10 cellular contexts compared by ENCODE assay signal in genomic region chr14:31084385-31084784, GRCh38. TPM values are rescaled to one million over a fixed set of nuclear protein-coding genes. Genes with fewer than 3 reads are reported as not detected.
DNase-seq lines count a peak whose midpoint lies in the region; ATAC-seq, FAIRE-seq and TF ChIP-seq lines count a peak whose summit lies in the region.
"Had no signal": no experiment of that assay in that cellular context is flagged by ENCODE, and none has a peak within 500 bp of the region (broad histone marks: within the 10 kb centered on the region; RNA-seq: fewer than 3 reads in every experiment).

No MANE protein-coding gene starts in this region.

- H3K9me3 ChIP-seq in HEK293 (ENCODE audit: control insufficient read depth, insufficient read depth, low read depth, low read length) (no peaks in the 10 kb centered on the region), Karpas-422 (ENCODE audit: low read length) (no peaks in the 10 kb centered on the region)
- H3K9me3 ChIP-seq: transverse colon had no signal

- peak; percentile 85 for ATAC-seq in GM18907 (IDR thresholded peaks at IDR 0.05; ENCODE audit: unreplicated experiment)
- ATAC-seq in activated CD4-positive, CD25-positive, alpha-beta regulatory T cell treated with anti-CD3 and anti-CD28 coated beads, Interleukin-2, amount 50 U/mL, for 24 hours, result no peak

- H3K36me3 ChIP-seq in HEK293 (ENCODE audit: control insufficient read depth in 2 of 2, insufficient read depth in 1 of 2, low read length in 2 of 2), result no peaks in the 10 kb centered on the region; a peak in 1 of 3 replicates
- H3K36me3 ChIP-seq in Karpas-422 (ENCODE audit: insufficient read depth, low read length), result no peaks in the 10 kb centered on the region
- H3K36me3 ChIP-seq: transverse colon had no signal

- CTCF ChIA-PET in HEK293 (lab: Yijun Ruan, JAX), result interaction anchor here (0.7 kb wide), 1 partner anchor 105 kb away, joined by 3 read pairs; no protein-coding TSS in a partner anchor

- peak overlapping the region; percentile 57 for H3K9ac ChIP-seq in Karpas-422 (ENCODE audit: low read length)

- no peaks in the 10 kb centered on the region for H3K27me3 Mint-ChIP-seq in nephron progenitor cell (ENCODE audit: low read depth, poor library complexity)
- no peaks in the 10 kb centered on the region for H3K27me3 Mint-ChIP-seq in activated T-helper 2 cell treated with anti-CD3 and anti-CD28 coated beads, Interferon-gamma antibody, Interleukin-2, Interleukin-4, amounts not matched to agents 10 μg/mL and 5 μg/mL and 100 μg/mL, durations not matched to agents 14 hours and 24 hours and 36 hours (ENCODE audit: low read depth)

- FAIRE-seq in D721Med (lab: Jason Lieb, UNC), result no peak

- no peak overlapping the region for H3K4me3 Mint-ChIP-seq in nephron progenitor cell
- no peak overlapping the region for H3K4me3 Mint-ChIP-seq in activated T-helper 2 cell treated with anti-CD3 and anti-CD28 coated beads, Interferon-gamma antibody, Interleukin-2, Interleukin-4, amounts not matched to agents 10 μg/mL and 5 μg/mL and 100 μg/mL, durations not matched to agents 14 hours and 24 hours and 36 hours (ENCODE audit: low read depth)

- no peaks in the 10 kb centered on the region for H3K79me2 ChIP-seq in Karpas-422 (ENCODE audit: low read length)

- H3K27me3 ChIP-seq in Karpas-422 (ENCODE audit: low read length), result no peaks in the 10 kb centered on the region
- H3K27me3 ChIP-seq: transverse colon had no signal

- H3K27ac Mint-ChIP-seq in nephron progenitor cell, result no peak overlapping the region
- no peak overlapping the region for H3K27ac Mint-ChIP-seq in activated T-helper 2 cell treated with anti-CD3 and anti-CD28 coated beads, Interferon-gamma antibody, Interleukin-2, Interleukin-4, amounts not matched to agents 10 μg/mL and 5 μg/mL and 100 μg/mL, durations not matched to agents 14 hours and 24 hours and 36 hours

- intact Hi-C loops in activated T-helper 2 cell treated with anti-CD3 and anti-CD28 coated beads, Interferon-gamma antibody, Interleukin-2, Interleukin-4, amounts not matched to agents 10 μg/mL and 5 μg/mL and 100 μg/mL, durations not matched to agents 14 hours and 24 hours and 36 hours (cut with micrococcal nuclease), result loop anchor here (5.0 kb wide), 1 partner anchor 57 kb away; the partner anchor contains the start of genes AP4S1 and STRN3

- no peak overlapping the region for H3K4me3 ChIP-seq in HEK293 (ENCODE audit: low read depth, low read length)
- peak overlapping the region; percentile 39; the same call in 1 of the 2 replicates for H3K4me3 ChIP-seq in Karpas-422 (ENCODE audit: low read length)
- H3K4me3 ChIP-seq: transverse colon had no signal

- POLR2A ChIA-PET in HEK293 (lab: Yijun Ruan, JAX), result no interaction called here

- H4K20me1 ChIP-seq in Karpas-422 (ENCODE audit: insufficient read depth, low read depth, low read length), result no peaks in the 10 kb centered on the region

- H3K36me3 Mint-ChIP-seq in nephron progenitor cell (ENCODE audit: low read depth), result no peaks in the 10 kb centered on the region
- no peaks in the 10 kb centered on the region for H3K36me3 Mint-ChIP-seq in activated T-helper 2 cell treated with anti-CD3 and anti-CD28 coated beads, Interferon-gamma antibody, Interleukin-2, Interleukin-4, amounts not matched to agents 10 μg/mL and 5 μg/mL and 100 μg/mL, durations not matched to agents 14 hours and 24 hours and 36 hours (ENCODE audit: low read depth)

- no peaks in the 10 kb centered on the region for H3K9me3 Mint-ChIP-seq in nephron progenitor cell
- H3K9me3 Mint-ChIP-seq in activated T-helper 2 cell treated with anti-CD3 and anti-CD28 coated beads, Interferon-gamma antibody, Interleukin-2, Interleukin-4, amounts not matched to agents 10 μg/mL and 5 μg/mL and 100 μg/mL, durations not matched to agents 14 hours and 24 hours and 36 hours, result no peaks in the 10 kb centered on the region

- DNase-seq in Karpas-422 (peak; percentile 95), nephron progenitor cell (peak; percentile 20), D721Med (ENCODE audit: insufficient read length, low spot score) (no peak), inferior parietal cortex (ENCODE audit: extremely low spot score) (no peak)
- no peak for DNase-seq in activated T-helper 2 cell treated with anti-CD3 and anti-CD28 coated beads, Interferon-gamma antibody, Interleukin-2, Interleukin-4, amounts not matched to agents 10 μg/mL and 5 μg/mL and 100 μg/mL, durations not matched to agents 14 hours and 24 hours and 36 hours (ENCODE audit: low spot score)
- DNase-seq: head of caudate nucleus, transverse colon had no signal

- TF ChIP-seq CTCF in HEK293 (tag by site-specific recombination; IDR thresholded peaks at IDR 0.05), result no peak
- TF ChIP-seq CTCF in nephron progenitor cell (IDR thresholded peaks at IDR 0.05), result no peak
- no peak for TF ChIP-seq CTCF in D721Med (IDR thresholded peaks at IDR 0.05; ENCODE audit: insufficient read depth, missing control alignments)

- H2AFZ ChIP-seq in Karpas-422 (ENCODE audit: low read length), result peak overlapping the region; percentile 57

- peaks cover 10% of the 10 kb centered on the region; the same call in 1 of the 2 replicates for H3K4me1 ChIP-seq in HEK293 (ENCODE audit: control insufficient read depth, insufficient read depth, low read length)
- peaks cover 26% of the 10 kb centered on the region for H3K4me1 ChIP-seq in Karpas-422 (ENCODE audit: low read length)

- H3K4me1 Mint-ChIP-seq in nephron progenitor cell, result peaks cover 8% of the 10 kb centered on the region
- H3K4me1 Mint-ChIP-seq in activated T-helper 2 cell treated with anti-CD3 and anti-CD28 coated beads, Interferon-gamma antibody, Interleukin-2, Interleukin-4, amounts not matched to agents 10 μg/mL and 5 μg/mL and 100 μg/mL, durations not matched to agents 14 hours and 24 hours and 36 hours (ENCODE audit: low read depth), result no peaks in the 10 kb centered on the region

- peak overlapping the region; percentile 71 for H3K4me2 ChIP-seq in Karpas-422 (ENCODE audit: low read depth, low read length, poor library complexity, severe bottlenecking)

- H3K9me2 ChIP-seq in Karpas-422 (replicated peaks; ENCODE audit: insufficient read depth, low read length), result no peaks in the 10 kb centered on the region

- H3K27ac ChIP-seq in HEK293 (ENCODE audit: extremely low read depth, low read depth, low read length) (no peak overlapping the region), Karpas-422 (ENCODE audit: low read length) (peak overlapping the region; percentile 81)

TF ChIP-seq in HEK293, 187 proteins besides CTCF, POLR2A, EP300 and RAD21:
- TF ChIP-seq ZNF274 (IDR thresholded peaks at IDR 0.05; ENCODE audit: low read length) (no peak), ZNF274 (tag by site-specific recombination; IDR thresholded peaks at IDR 0.05; ENCODE audit: borderline replicate concordance) (no peak), ZBTB20 (tag by site-specific recombination; IDR thresholded peaks at IDR 0.05) (peak; percentile 63), KLF17 (tag by site-specific recombination; IDR thresholded peaks at IDR 0.05) (no peak)

RNA-seq across cellular contexts. Expression of gene STRN3, which starts 58.2 kb away (rescaled TPM):
- total RNA-seq in Karpas-422 (2014; rRNA removed; shearing (Covaris generic); ENCODE audit: low replicate concordance), result 31.3 and 59.0 TPM in 2 replicates
- 26.0 and 26.2 TPM in 2 replicates for total RNA-seq in activated T-helper 2 cell treated with anti-CD3 and anti-CD28 coated beads, Interferon-gamma antibody, Interleukin-2, Interleukin-4, amounts not matched to agents 10 μg/mL and 5 μg/mL and 100 μg/mL, durations not matched to agents 14 hours and 24 hours and 36 hours

RNA-seq across cellular contexts. Expression of gene AP4S1, which starts 58.9 kb away (rescaled TPM):
- 7.8 and 10.2 TPM in 2 replicates for total RNA-seq in Karpas-422 (2014; rRNA removed; shearing (Covaris generic); ENCODE audit: low replicate concordance)
- 7.0 and 8.8 TPM in 2 replicates for total RNA-seq in activated T-helper 2 cell treated with anti-CD3 and anti-CD28 coated beads, Interferon-gamma antibody, Interleukin-2, Interleukin-4, amounts not matched to agents 10 μg/mL and 5 μg/mL and 100 μg/mL, durations not matched to agents 14 hours and 24 hours and 36 hours

Comparison
In these comparisons a context has a peak if more than half of its experiments do, and no peak if none do; other contexts are left out.
1. DNase-seq: peak in Karpas-422 (single experiment) and nephron progenitor cell (single experiment); none in D721Med (single experiment), activated T-helper 2 cell treated with anti-CD3 and anti-CD28 coated beads, Interferon-gamma antibody, Interleukin-2, Interleukin-4, amounts not matched to agents 10 μg/mL and 5 μg/mL and 100 μg/mL, durations not matched to agents 14 hours and 24 hours and 36 hours (single experiment) and inferior parietal cortex (single experiment).